ENCODE assay signal across 29 cellular contexts in the genomic region with DNA sequence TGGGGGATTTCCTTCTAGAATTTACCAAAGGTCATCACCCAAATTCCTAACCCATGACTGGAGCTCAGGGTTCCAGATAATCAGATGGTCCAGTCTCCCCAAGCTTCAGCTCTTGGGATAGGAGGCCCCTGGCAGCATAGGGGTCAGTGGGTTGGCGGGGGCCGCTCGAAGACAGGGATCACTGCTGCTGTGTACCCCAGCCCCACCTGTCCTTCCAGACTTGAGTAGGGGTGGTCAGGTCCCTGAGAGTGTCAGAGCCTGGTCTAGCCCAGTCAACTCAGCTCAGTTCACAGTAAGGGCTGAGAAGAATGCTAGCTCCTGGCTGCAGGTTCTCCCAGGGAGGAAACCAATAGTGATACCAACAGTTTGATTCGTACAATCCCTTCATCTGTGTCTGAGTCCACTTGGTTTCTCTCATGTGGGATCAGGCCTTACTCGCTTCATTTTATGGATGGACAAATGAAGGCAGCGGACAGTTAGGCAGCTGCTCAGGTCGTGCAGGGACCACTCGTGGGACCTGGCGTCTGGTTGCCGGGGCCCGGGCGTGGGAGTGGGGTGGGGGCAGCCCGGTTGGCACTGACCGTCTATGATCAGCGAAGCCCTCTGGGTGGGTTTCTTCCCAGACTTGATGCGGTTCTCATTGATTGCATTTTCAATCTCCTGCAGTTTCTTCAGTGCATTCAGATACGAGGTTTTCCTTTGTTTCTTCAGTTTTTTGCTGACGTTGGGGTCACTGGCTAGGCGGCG.
"Had no signal": no experiment of that assay in that cellular context is flagged by ENCODE, and none has a peak within 500 bp of the region (broad histone marks: within the 10 kb centered on the region; RNA-seq: fewer than 3 reads in every experiment).

No MANE protein-coding gene starts in this region.

- H3K27me3 ChIP-seq: heart left ventricle, left lung, neural progenitor cell, ovary, right atrium auricular region, right lobe of liver, stomach, suprapubic skin, tibial artery, upper lobe of right lung had no signal

- H3K4me1 Mint-ChIP-seq: immature natural killer cell had no signal

- H3K4me1 ChIP-seq: lower lobe of right lung, right atrium auricular region, tibial artery, upper lobe of right lung had no signal

- H3K27ac Mint-ChIP-seq: immature natural killer cell; naive thymus-derived CD4-positive, alpha-beta T cell; neural progenitor cell; progenitor cell of endocrine pancreas; stimulated activated naive B cell treated with anti-CD40 and anti-IgM and Interleukin-4, amounts not matched to agents 10 μg/mL and 1 μg/mL and 100 μg/mL, for 72 hours had no signal

- H3K4me3 Mint-ChIP-seq: immature natural killer cell; naive thymus-derived CD4-positive, alpha-beta T cell; nephron progenitor cell; neural progenitor cell; stimulated activated naive B cell treated with anti-CD40 and anti-IgM and Interleukin-4, amounts not matched to agents 10 μg/mL and 1 μg/mL and 100 μg/mL, for 72 hours had no signal

- DNase-seq: heart left ventricle; hypothalamus; immature natural killer cell; kidney; left colon; left lung; lower lobe of right lung; mammary epithelial cell; mesenchymal stem cell; naive thymus-derived CD4-positive, alpha-beta T cell; nephron progenitor cell; ovary; right lobe of liver; stimulated activated CD4-positive, alpha-beta T cell treated with anti-CD3 and anti-CD28 coated beads, Interleukin-12 subunit alpha, Interleukin-12 subunit beta, amount 100 ng/mL, for 4 hours; stimulated activated CD4-positive, alpha-beta T cell treated with anti-CD3 and anti-CD28 coated beads, Interleukin-15, amount 100 ng/mL, for 24 hours; stimulated activated CD4-positive, alpha-beta T cell treated with anti-CD3 and anti-CD28 coated beads, Interleukin-2, amount 100 ng/mL, for 24 hours; stimulated activated CD4-positive, alpha-beta T cell treated with anti-CD3 and anti-CD28 coated beads, Interleukin-4, amount 100 ng/mL, for 1 hour; stimulated activated naive B cell treated with anti-CD40 and anti-IgM and Interleukin-4, amounts not matched to agents 10 μg/mL and 1 μg/mL and 100 μg/mL, for 72 hours; stimulated activated naive CD8-positive, alpha-beta T cell treated with anti-CD3 and anti-CD28 coated beads, Interleukin-15, Interleukin-2, amounts not matched to agents 100 U/mL and 50 U/mL, for 24 hours; stomach; tibial artery; trophoblast cell; upper lobe of right lung had no signal

- H3K27ac ChIP-seq: heart left ventricle, left lung, lower lobe of right lung, neural progenitor cell, ovary, right atrium auricular region, right lobe of liver, skin epidermis, stomach, suprapubic skin, thoracic aorta, tibial artery, upper lobe of right lung had no signal

- H3K9me3 Mint-ChIP-seq: immature natural killer cell; naive thymus-derived CD4-positive, alpha-beta T cell; nephron progenitor cell; neural progenitor cell; stimulated activated naive B cell treated with anti-CD40 and anti-IgM and Interleukin-4, amounts not matched to agents 10 μg/mL and 1 μg/mL and 100 μg/mL, for 72 hours had no signal

- H3K9me3 ChIP-seq: heart left ventricle, left lung, lower lobe of right lung, ovary, right atrium auricular region, right lobe of liver, stomach, suprapubic skin, thoracic aorta, tibial artery, upper lobe of right lung had no signal

- H3K27me3 Mint-ChIP-seq: stimulated activated naive B cell treated with anti-CD40 and anti-IgM and Interleukin-4, amounts not matched to agents 10 μg/mL and 1 μg/mL and 100 μg/mL, for 72 hours had no signal

- ATAC-seq: heart left ventricle; left colon; left lung; lower lobe of right lung; naive thymus-derived CD4-positive, alpha-beta T cell; stimulated activated naive B cell treated with anti-CD40 and anti-IgM and Interleukin-4, amounts not matched to agents 10 μg/mL and 1 μg/mL and 100 μg/mL, for 72 hours; stimulated activated naive CD8-positive, alpha-beta T cell treated with anti-CD3 and anti-CD28 coated beads, Interleukin-15, Interleukin-2, amounts not matched to agents 100 U/mL and 50 U/mL, for 24 hours; upper lobe of right lung had no signal

- H3K4me3 ChIP-seq: heart left ventricle, left lung, lower lobe of right lung, neural progenitor cell, ovary, right atrium auricular region, right lobe of liver, skin epidermis, stomach, suprapubic skin, thoracic aorta, tibial artery, upper lobe of right lung had no signal

- H3K36me3 ChIP-seq: neural progenitor cell, ovary had no signal
